Comparison of ENCODE assay signal across 23 cellular contexts in the genomic region with DNA sequence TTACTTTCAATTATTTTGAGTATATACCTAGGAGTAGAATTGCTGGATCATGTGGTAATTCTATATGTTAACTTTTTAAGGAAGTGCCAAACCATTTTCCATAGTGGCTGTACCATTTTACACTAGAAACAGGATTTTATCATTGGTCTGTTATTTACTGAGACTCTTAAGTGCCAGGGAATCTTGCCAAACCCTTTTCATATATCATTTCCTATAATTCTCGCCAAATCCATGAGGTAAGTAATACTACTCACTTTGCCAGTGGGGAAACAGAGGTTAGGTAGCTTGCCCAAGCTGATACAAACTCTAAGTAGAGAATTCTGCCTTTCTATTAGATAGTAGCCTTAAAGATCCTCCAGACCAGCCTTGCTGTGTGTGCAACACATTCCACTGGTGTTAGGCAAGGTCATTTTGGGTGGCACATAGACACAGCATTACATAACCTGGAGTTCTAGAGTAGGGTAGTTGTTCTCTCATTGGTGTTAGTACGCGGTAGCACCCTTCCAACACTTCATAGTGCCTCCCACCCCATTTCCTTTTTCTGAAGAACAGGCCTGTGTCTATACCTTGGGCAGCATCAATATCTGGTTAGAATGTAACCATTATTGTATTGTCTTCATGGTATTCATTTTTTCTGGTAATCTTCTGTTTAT.
DNase-seq lines count a peak whose midpoint lies in the region; ATAC-seq, FAIRE-seq and TF ChIP-seq lines count a peak whose summit lies in the region.
"Had no signal": no experiment of that assay in that cellular context is flagged by ENCODE, and none has a peak within 500 bp of the region (broad histone marks: within the 10 kb centered on the region; RNA-seq: fewer than 3 reads in every experiment).

No MANE protein-coding gene starts in this region.

- BruUV-seq in HepG2 (replicated peaks; lab: Mats Ljungman, UMichigan) = no TSS peak

- intact Hi-C loops in Right ventricle myocardium inferior (cut with DNase I) = no loop called here
- intact Hi-C loops in cardiac septum (cut with DNase I) = loop anchor here (10.0 kb wide), 1 partner anchor 158 kb away; no protein-coding TSS in a partner anchor
- intact Hi-C loops in HepG2 (cut with micrococcal nuclease; ENCODE audit: unreplicated experiment) = no loop called here
- intact Hi-C loops in upper lobe of right lung (cut with DNase I) = no loop called here

- TF ChIP-seq RAD21 in HepG2 (CRISPR knock-in tag; IDR thresholded peaks at IDR 0.05) = no peak

- in situ Hi-C loops in HepG2 (cut with HindIII; ENCODE audit: extremely low pct_ligation_motif_present, low pct_unique_long_range_greater_than_20kb) = no loop called here

- TF ChIP-seq EP300 in HepG2 (IDR thresholded peaks at IDR 0.05; ENCODE audit: low read depth in 2 of 2, low read length in 2 of 2) (no peak), HepG2 (CRISPR knock-in tag; IDR thresholded peaks at IDR 0.05; ENCODE audit: borderline replicate concordance) (no peak), suprapubic skin (IDR thresholded peaks at IDR 0.05) (no peak)

- no peaks in the 10 kb centered on the region for H3K9me3 ChIP-seq in HepG2 (ENCODE audit: low read length)
- H3K9me3 ChIP-seq in upper lobe of right lung = no peaks in the 10 kb centered on the region
- no peaks in the 10 kb centered on the region for H3K9me3 ChIP-seq in suprapubic skin
- H3K9me3 ChIP-seq: A549, breast epithelium, ovary, upper lobe of left lung had no signal

- H3K4me2 ChIP-seq in HepG2 (ENCODE audit: low read depth, low read length) = no peak overlapping the region
- H3K4me2 ChIP-seq: A549 had no signal

- ATAC-seq in Right ventricle myocardium inferior (peak; percentile 42), HepG2 (no peak), upper lobe of right lung (peak; percentile 70)
- ATAC-seq: A549; stimulated activated naive CD8-positive, alpha-beta T cell treated with anti-CD3 and anti-CD28 coated beads, Interleukin-15, amount 100 ng/mL, for 72 hours had no signal

- H2AFZ ChIP-seq in HepG2 (ENCODE audit: low read length) = no peak overlapping the region

- peaks cover 23% of the 10 kb centered on the region for H3K4me1 ChIP-seq in HepG2 (ENCODE audit: insufficient read depth, low read length)
- peaks cover 52% of the 10 kb centered on the region for H3K4me1 ChIP-seq in upper lobe of right lung
- H3K4me1 ChIP-seq in suprapubic skin = peaks cover 44% of the 10 kb centered on the region

- H4K20me1 ChIP-seq in HepG2 (ENCODE audit: insufficient read depth, low read length) = peaks cover 7% of the 10 kb centered on the region; the same call in 1 of the 2 replicates

- TF ChIP-seq CTCF in cardiac fibroblast (IDR thresholded peaks at IDR 0.05; ENCODE audit: low read depth, low read length) (no peak), HepG2 (CRISPR knock-in tag; IDR thresholded peaks at IDR 0.05) (no peak), upper lobe of right lung (IDR thresholded peaks at IDR 0.05) (no peak), suprapubic skin (IDR thresholded peaks at IDR 0.05) (no peak)

- 95% methylated on average over 3 of the region's 3 CpGs for WGBS in HepG2 (ENCODE audit: low lambda C conversion rate)
- 78% methylated on average over 3 of the region's 3 CpGs for WGBS in suprapubic skin

- DNase-seq in Right ventricle myocardium inferior (ENCODE audit: missing footprints) (no peak), cardiac septum (ENCODE audit: low spot score) (no peak), cardiac fibroblast (ENCODE audit: low read depth in 2 of 2) (peak; percentile 36 to 61), HepG2 (ENCODE audit: low spot score) (no peak), upper lobe of right lung (no peak), suprapubic skin (ENCODE audit: low spot score in 2 of 2) (no peak), NCI-H1048 (lab: John Stamatoyannopoulos, UW) (no peak)
- DNase-seq in effector CD4-positive, alpha-beta T cell = no peak
- DNase-seq: activated CD4-positive, alpha-beta T cell treated with anti-CD3 and anti-CD28 coated beads, Interleukin-2, amount 10 ng/mL, durations not matched to agents 24 days and 14 days; activated CD8-positive, alpha-beta memory T cell treated with anti-CD3 and anti-CD28 coated beads, Interleukin-2, amount 50 U/mL, for 4 hours; activated effector memory CD4-positive, alpha-beta T cell treated with anti-CD3 and anti-CD28 coated beads, Interleukin-2, amount 50 U/mL, for 16 hours; dorsolateral prefrontal cortex; GDM1; H9; NCI-H1694 treated with DMSO at 0.1 percent for 48 hours; NCI-H446 treated with DMSO at 0.1 percent for 48 hours; ovary; stimulated activated CD4-positive, alpha-beta T cell treated with anti-CD3 and anti-CD28 coated beads, Interleukin-2, amount 100 ng/mL, for 24 hours; stimulated activated naive CD8-positive, alpha-beta T cell treated with anti-CD3 and anti-CD28 coated beads, Interleukin-15, amount 100 ng/mL, for 72 hours; upper lobe of left lung had no signal

- H3K27me3 ChIP-seq in HepG2 (ENCODE audit: control insufficient read depth in 1 of 2, insufficient read depth in 2 of 2, low read length in 2 of 2) (no peaks in the 10 kb centered on the region), upper lobe of right lung (no peaks in the 10 kb centered on the region), suprapubic skin (no peaks in the 10 kb centered on the region)
- H3K27me3 ChIP-seq: breast epithelium, dorsolateral prefrontal cortex, ovary, upper lobe of left lung had no signal

- H3K36me3 ChIP-seq in HepG2 (replicated peaks in 1 of 2; ENCODE audit: control insufficient read depth in 1 of 2, insufficient read depth in 2 of 2, low read length in 2 of 2) = peaks cover 1 to 4% of the 10 kb centered on the region in 2 experiments; a peak in 3 of 5 replicates
- no peaks in the 10 kb centered on the region for H3K36me3 ChIP-seq in upper lobe of right lung
- no peaks in the 10 kb centered on the region for H3K36me3 ChIP-seq in suprapubic skin
- H3K36me3 ChIP-seq: breast epithelium, ovary, upper lobe of left lung had no signal

- FAIRE-seq in HepG2 (lab: Jason Lieb, UNC) = no peak
- FAIRE-seq: A549 had no signal

- no peak overlapping the region for H3K9ac ChIP-seq in HepG2 (ENCODE audit: insufficient read depth, low read depth, low read length)

- H3K4me3 ChIP-seq in cardiac fibroblast (replicated peaks in 1 of 2; ENCODE audit: low read depth in 2 of 2, low read length in 2 of 2) (no peak overlapping the region), HepG2 (replicated peaks in 1 of 3; ENCODE audit: insufficient read depth in 1 of 3, low read depth in 2 of 3, low read length in 3 of 3) (no peak overlapping the region), upper lobe of right lung (no peak overlapping the region), suprapubic skin (no peak overlapping the region)
- H3K4me3 ChIP-seq: A549, breast epithelium, dorsolateral prefrontal cortex, ovary, upper lobe of left lung had no signal

- H3K27ac ChIP-seq in HepG2 (ENCODE audit: extremely low read length, insufficient read depth, low read length) = no peak overlapping the region
- no peak overlapping the region for H3K27ac ChIP-seq in upper lobe of right lung
- H3K27ac ChIP-seq in suprapubic skin = no peak overlapping the region
- H3K27ac ChIP-seq: A549, breast epithelium, C4-2B, dorsolateral prefrontal cortex, ovary, upper lobe of left lung had no signal

- H3K79me2 ChIP-seq in HepG2 (ENCODE audit: insufficient read depth, low read length) = peaks cover 84% of the 10 kb centered on the region

- TF ChIP-seq POLR2A in HepG2 (IDR thresholded peaks at IDR 0.05; ENCODE audit: insufficient read depth in 1 of 2, low read depth in 2 of 2, low read length in 2 of 2) = no peak
- no peak for TF ChIP-seq POLR2A in suprapubic skin (IDR thresholded peaks at IDR 0.05)

- POLR2A ChIA-PET in HepG2 (lab: Yijun Ruan, JAX) = no interaction called here

- CTCF ChIA-PET in HepG2 (lab: Yijun Ruan, JAX; ENCODE audit: low intra/inter-chr PET ratio, low total read pairs) = no interaction called here

TF ChIP-seq in HepG2, 621 proteins besides CTCF, POLR2A, EP300 and RAD21:
- 0 out of 2 replicates have a peak, but pooled peaks have one; percentile 32 for TF ChIP-seq ZBTB33 (CRISPR knock-in tag; IDR thresholded peaks at IDR 0.05)
- TF ChIP-seq AHR (CRISPR knock-in tag; IDR thresholded peaks at IDR 0.05) = no peak

Comparison
In these comparisons a context has a peak if more than half of its experiments do, and no peak if none do; other contexts are left out.
1. DNase-seq: peak in cardiac fibroblast (2 of 2); none in Right ventricle myocardium inferior (single experiment), cardiac septum (single experiment), HepG2 (single experiment), upper lobe of right lung (single experiment), suprapubic skin (0 of 2), effector CD4-positive, alpha-beta T cell (single experiment) and NCI-H1048 (single experiment).